In genomic region chr2:36597003-36597531, GRCh38 we compare ENCODE assay signal across 8 cellular contexts. TPM values are rescaled to one million over a fixed set of nuclear protein-coding genes. Genes with fewer than 3 reads are reported as not detected.
DNase-seq lines count a peak whose midpoint lies in the region; FAIRE-seq and TF ChIP-seq lines count a peak whose summit lies in the region.

No MANE protein-coding gene starts in this region.

- no peaks in the 10 kb centered on the region for H3K9me1 ChIP-seq in endothelial cell of umbilical vein (replicated peaks; ENCODE audit: control insufficient read depth, extremely low read depth, insufficient read depth, low read length)

- peak overlapping the region; percentile 74 for H3K9ac ChIP-seq in OCI-LY3 (ENCODE audit: low read length)
- peak overlapping the region; percentile 82 for H3K9ac ChIP-seq in endothelial cell of umbilical vein (replicated peaks; ENCODE audit: extremely low read depth, insufficient read depth, low read length)

- CTCF ChIA-PET in Calu3 (lab: Charles Lee): interaction anchor here (0.7 to 1.2 kb wide), 2 partner anchors 13 to 62 kb away, joined by 3 to 4 read pairs; no protein-coding TSS in a partner anchor
- CTCF ChIA-PET in endothelial cell of umbilical vein (lab: Charles Lee): interaction anchor here (1.0 to 1.1 kb wide), 2 partner anchors 40 to 68 kb away, joined by 3 to 4 read pairs; no protein-coding TSS in a partner anchor

- TF ChIP-seq CTCF in Calu3 (IDR thresholded peaks at IDR 0.05; ENCODE audit: unreplicated experiment): no peak
- no peak for TF ChIP-seq CTCF in OCI-LY3 (IDR thresholded peaks at IDR 0.05; ENCODE audit: low read depth, low read length)
- TF ChIP-seq CTCF in endothelial cell of umbilical vein (IDR thresholded peaks at IDR 0.05; ENCODE audit: extremely low read depth in 1 of 2, insufficient read depth in 1 of 2, low read depth in 1 of 2, low read length in 2 of 2): no peak
- no peak for TF ChIP-seq CTCF in osteocyte (IDR thresholded peaks at IDR 0.05)

- H3K4me1 Mint-ChIP-seq in Calu3 (ENCODE audit: low read depth, unreplicated experiment): peaks cover 26% of the 10 kb centered on the region
- H3K4me1 Mint-ChIP-seq in osteocyte (ENCODE audit: unreplicated experiment): peaks cover 30% of the 10 kb centered on the region

- intact Hi-C loops in Calu3 (cut with micrococcal nuclease; ENCODE audit: unreplicated experiment): no loop called here
- intact Hi-C loops in endothelial cell of umbilical vein (cut with micrococcal nuclease): no loop called here

- no peak for DNase-seq in Calu3
- DNase-seq in endothelial cell of umbilical vein (ENCODE audit: low read depth, low spot score): no peak
- DNase-seq in osteocyte (ENCODE audit: extremely low spot score, unreplicated experiment): no peak
- no peak for DNase-seq in NOMO-1 treated with DMSO at 0.1 percent for 48 hours (lab: John Stamatoyannopoulos, UW; ENCODE audit: unreplicated experiment)
- DNase-seq in hippocampal formation (lab: John Stamatoyannopoulos, UW): no peak
- no peak for DNase-seq in stimulated activated CD4-positive, alpha-beta T cell treated with anti-CD3 and anti-CD28 coated beads, Interleukin-2, amount 100 ng/mL, for 48 hours
- no peak for DNase-seq in CD1c-positive myeloid dendritic cell (ENCODE audit: extremely low spot score)

- H3K9me3 Mint-ChIP-seq in Calu3 (ENCODE audit: low read depth, unreplicated experiment): peaks cover 4% of the 10 kb centered on the region
- H3K9me3 Mint-ChIP-seq in osteocyte (ENCODE audit: unreplicated experiment): no peaks in the 10 kb centered on the region

- peaks cover 3% of the 10 kb centered on the region; the same call in 1 of the 2 replicates for H4K20me1 ChIP-seq in OCI-LY3 (ENCODE audit: insufficient read depth, low read length)
- H4K20me1 ChIP-seq in endothelial cell of umbilical vein (replicated peaks; ENCODE audit: control insufficient read depth, extremely low read depth, insufficient read depth, low read length): peaks cover 2% of the 10 kb centered on the region

- H3K36me3 ChIP-seq in OCI-LY3 (replicated peaks; ENCODE audit: low read depth, low read length): peaks cover 6% of the 10 kb centered on the region
- peaks cover 2 to 4% of the 10 kb centered on the region in 2 experiments for H3K36me3 ChIP-seq in endothelial cell of umbilical vein (ENCODE audit: control insufficient read depth in 2 of 2, extremely low read depth in 1 of 2, insufficient read depth in 2 of 2, low read length in 2 of 2)

- peak overlapping the region; percentile 61 for H3K27ac Mint-ChIP-seq in Calu3 (ENCODE audit: unreplicated experiment)
- peak overlapping the region; percentile 53 for H3K27ac Mint-ChIP-seq in osteocyte (ENCODE audit: unreplicated experiment)

- H3K27ac ChIP-seq in OCI-LY3 (ENCODE audit: low read length) (peak overlapping the region; percentile 27), endothelial cell of umbilical vein (ENCODE audit: insufficient read depth, low read depth, low read length) (peak overlapping the region; percentile 65)

- H2AFZ ChIP-seq in OCI-LY3 (ENCODE audit: low read depth, low read length) (peak overlapping the region; percentile 85; the same call in 1 of the 2 replicates), endothelial cell of umbilical vein (ENCODE audit: low read depth, low read length) (peak overlapping the region; percentile 71)

- H3K4me3 Mint-ChIP-seq in Calu3 (ENCODE audit: low read depth, unreplicated experiment) (peak overlapping the region; percentile 82), osteocyte (ENCODE audit: unreplicated experiment) (peak overlapping the region; percentile 85)

- H3K27me3 ChIP-seq in OCI-LY3 (ENCODE audit: low read depth, low read length) (no peaks in the 10 kb centered on the region), endothelial cell of umbilical vein (ENCODE audit: control insufficient read depth in 2 of 2, insufficient read depth in 2 of 2, low read length in 2 of 2) (no peaks in the 10 kb centered on the region)

- H3K4me1 ChIP-seq in OCI-LY3 (ENCODE audit: low read length) (peaks cover 10% of the 10 kb centered on the region), endothelial cell of umbilical vein (ENCODE audit: control insufficient read depth, extremely low read depth, insufficient read depth, low read length) (peaks cover 22% of the 10 kb centered on the region)

- dilution Hi-C loops in endothelial cell of umbilical vein (cut with MboI; ENCODE audit: extremely low pct_ligation_motif_present, low sequenced_read_pairs): no loop called here

- H3K4me3 ChIP-seq in OCI-LY3 (ENCODE audit: low read length) (peak overlapping the region; percentile 99), endothelial cell of umbilical vein (replicated peaks in 1 of 3; ENCODE audit: insufficient read depth in 1 of 3, low read depth in 1 of 3, low read length in 3 of 3) (peak overlapping the region; percentile 86 to 98 (median 97))

- peaks cover 14% of the 10 kb centered on the region for H3K36me3 Mint-ChIP-seq in Calu3 (ENCODE audit: insufficient read depth, unreplicated experiment)
- peaks cover 6% of the 10 kb centered on the region for H3K36me3 Mint-ChIP-seq in osteocyte (ENCODE audit: unreplicated experiment)

- H3K4me2 ChIP-seq in OCI-LY3 (ENCODE audit: low read length): peak overlapping the region; percentile 98
- peak overlapping the region; percentile 99 for H3K4me2 ChIP-seq in endothelial cell of umbilical vein (ENCODE audit: insufficient read depth, low read length)

- H3K27me3 Mint-ChIP-seq in Calu3 (ENCODE audit: unreplicated experiment) (no peaks in the 10 kb centered on the region), osteocyte (ENCODE audit: unreplicated experiment) (no peaks in the 10 kb centered on the region)

- POLR2A ChIA-PET in endothelial cell of umbilical vein (lab: Charles Lee): no interaction called here

- H3K9me3 ChIP-seq in OCI-LY3 (ENCODE audit: insufficient read depth, low read length): no peaks in the 10 kb centered on the region
- no peaks in the 10 kb centered on the region for H3K9me3 ChIP-seq in endothelial cell of umbilical vein (replicated peaks; ENCODE audit: control insufficient read depth, insufficient read depth, low read length)

- BruUV-seq in Calu3 (replicated peaks; lab: Mats Ljungman, UMichigan) (TSS peak; percentile 49), endothelial cell of umbilical vein (replicated peaks; lab: Mats Ljungman, UMichigan) (TSS peak; percentile 57)

- FAIRE-seq in endothelial cell of umbilical vein (lab: Jason Lieb, UNC): no peak

- H3K79me2 ChIP-seq in OCI-LY3 (ENCODE audit: low read length): peaks cover 29% of the 10 kb centered on the region
- peaks cover 55% of the 10 kb centered on the region for H3K79me2 ChIP-seq in endothelial cell of umbilical vein (ENCODE audit: control insufficient read depth, insufficient read depth, low read length)

- TF ChIP-seq POLR2A in endothelial cell of umbilical vein (IDR thresholded peaks at IDR 0.05; ENCODE audit: low read depth, low read length): no peak

TF ChIP-seq in endothelial cell of umbilical vein, 7 proteins besides CTCF, POLR2A, EP300 and RAD21:
- no peak for TF ChIP-seq MAX (IDR thresholded peaks at IDR 0.05; ENCODE audit: insufficient read depth, insufficient read length)
- no peak for TF ChIP-seq EZH2 (IDR thresholded peaks at IDR 0.05; ENCODE audit: borderline replicate concordance, low read depth, low read length, severe bottlenecking)
- no peak for TF ChIP-seq MYC (IDR thresholded peaks at IDR 0.05; ENCODE audit: low read depth, low read length)
- no peak for TF ChIP-seq GATA2 (IDR thresholded peaks at IDR 0.05; ENCODE audit: insufficient read depth, insufficient read length, low read depth, low read length)
- no peak for TF ChIP-seq FOS (IDR thresholded peaks at IDR 0.05; ENCODE audit: borderline replicate concordance, insufficient read depth, low read length)
- TF ChIP-seq JUN (IDR thresholded peaks at IDR 0.05; ENCODE audit: borderline replicate concordance, insufficient read depth, insufficient read length, low read depth): no peak
- TF ChIP-seq POLR2AphosphoS5 (IDR thresholded peaks at IDR 0.05; ENCODE audit: insufficient read depth, low read depth, low read length): no peak
TF ChIP-seq in endothelial cell of umbilical vein: peak in this region for 0.

RNA-seq across cellular contexts. Expression of gene FEZ2, which starts 0.9 kb away (rescaled TPM):
- total RNA-seq in Calu3 (2022) (46.7 and 47.6 TPM in 2 replicates), endothelial cell of umbilical vein (72.4 and 73.5 TPM in 2 replicates), osteocyte (50.5 and 52.9 TPM in 2 replicates)
- 28.1 and 41.2 TPM in 2 replicates for polyA plus RNA-seq in endothelial cell of umbilical vein
- polyA plus RNA-seq in endothelial cell of umbilical vein (2011; cell fraction: cytosol; rRNA removed): 44.1 and 46.1 TPM in 2 replicates
- polyA plus RNA-seq in endothelial cell of umbilical vein (2011; cell fraction: nucleus; rRNA removed): 42.3 and 62.0 TPM in 2 replicates
- 134 and 161 TPM in 2 replicates for polyA plus RNA-seq in endothelial cell of umbilical vein (2012)
- polyA minus RNA-seq in endothelial cell of umbilical vein: 24.7 and 28.9 TPM in 2 replicates
- polyA minus RNA-seq in endothelial cell of umbilical vein (2011; cell fraction: cytosol; rRNA and poly(A)+ RNA removed): 6.8 TPM
- 61.0 and 82.1 TPM in 2 replicates for polyA minus RNA-seq in endothelial cell of umbilical vein (2011; cell fraction: nucleus; rRNA and poly(A)+ RNA removed)
